1 cellular context compared by ENCODE assay signal in the genomic region with DNA sequence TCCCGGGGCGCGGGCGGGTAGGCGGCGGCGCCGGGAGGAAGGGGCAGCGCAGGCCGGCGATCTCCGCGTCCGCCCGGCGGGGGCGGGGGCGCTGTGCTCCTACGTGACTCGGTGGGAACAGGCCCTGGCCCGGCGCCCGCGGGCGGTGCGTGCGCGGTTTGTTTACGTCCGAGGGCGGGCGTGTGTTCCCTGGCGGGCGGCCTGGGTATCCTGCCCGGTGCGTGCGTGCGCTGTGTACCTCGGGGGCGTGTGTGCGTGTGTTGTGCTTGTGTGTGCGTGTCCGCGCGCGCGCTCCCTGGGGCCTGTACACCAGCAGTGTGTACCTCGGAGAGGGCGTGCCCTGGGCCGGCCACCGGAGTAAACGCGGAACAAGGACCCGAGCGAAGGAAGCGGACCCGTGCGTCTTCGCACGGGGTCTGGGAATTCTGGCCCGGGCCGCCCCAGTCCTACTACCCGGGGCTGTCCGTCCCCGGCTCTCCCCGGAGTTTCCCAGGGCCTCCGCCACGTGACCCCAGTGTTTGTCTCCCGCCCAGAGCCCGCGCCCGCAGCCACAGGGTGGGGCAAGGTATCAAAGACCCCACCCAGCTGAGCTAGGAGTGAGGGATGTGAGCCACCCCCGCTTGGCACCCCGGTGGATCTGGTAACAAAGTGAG.
A peak's percentile ranks its signal among the peaks of the same experiment; 100 is the strongest.
TF ChIP-seq lines count a peak whose summit lies in the region.

No MANE protein-coding gene starts in this region.

TF ChIP-seq in SK-N-SH, 30 proteins besides CTCF, POLR2A, EP300 and RAD21 (continued from another document):
- TF ChIP-seq GABPA (IDR thresholded peaks at IDR 0.05; ENCODE audit: low read depth) = no peak
- no peak for TF ChIP-seq FOXJ3 (CRISPR knock-in tag; IDR thresholded peaks at IDR 0.05)
- no peak for TF ChIP-seq SIN3A (IDR thresholded peaks at IDR 0.05; ENCODE audit: borderline replicate concordance, low read depth, low read length)
- TF ChIP-seq FOXM1 (IDR thresholded peaks at IDR 0.05; ENCODE audit: low read depth) = no peak
- peak; percentile 23; the same call in 1 of the 2 replicates for TF ChIP-seq MAX (IDR thresholded peaks at IDR 0.05; ENCODE audit: low read depth)
- no peak for TF ChIP-seq RCOR1 (IDR thresholded peaks at IDR 0.05; ENCODE audit: low read length)
- TF ChIP-seq, protein P1, sequence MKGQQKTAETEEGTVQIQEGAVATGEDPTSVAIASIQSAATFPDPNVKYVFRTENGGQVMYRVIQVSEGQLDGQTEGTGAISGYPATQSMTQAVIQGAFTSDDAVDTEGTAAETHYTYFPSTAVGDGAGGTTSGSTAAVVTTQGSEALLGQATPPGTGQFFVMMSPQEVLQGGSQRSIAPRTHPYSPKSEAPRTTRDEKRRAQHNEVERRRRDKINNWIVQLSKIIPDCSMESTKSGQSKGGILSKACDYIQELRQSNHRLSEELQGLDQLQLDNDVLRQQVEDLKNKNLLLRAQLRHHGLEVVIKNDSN (IDR thresholded peaks at IDR 0.05; ENCODE audit: borderline replicate concordance, low read depth) = peak; percentile 77
- no peak for TF ChIP-seq PBX3 (IDR thresholded peaks at IDR 0.05)
- no peak for TF ChIP-seq NRF1 (IDR thresholded peaks at IDR 0.05; ENCODE audit: low read depth, low read length)
- TF ChIP-seq, protein P2, sequence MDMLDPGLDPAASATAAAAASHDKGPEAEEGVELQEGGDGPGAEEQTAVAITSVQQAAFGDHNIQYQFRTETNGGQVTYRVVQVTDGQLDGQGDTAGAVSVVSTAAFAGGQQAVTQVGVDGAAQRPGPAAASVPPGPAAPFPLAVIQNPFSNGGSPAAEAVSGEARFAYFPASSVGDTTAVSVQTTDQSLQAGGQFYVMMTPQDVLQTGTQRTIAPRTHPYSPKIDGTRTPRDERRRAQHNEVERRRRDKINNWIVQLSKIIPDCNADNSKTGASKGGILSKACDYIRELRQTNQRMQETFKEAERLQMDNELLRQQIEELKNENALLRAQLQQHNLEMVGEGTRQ (IDR thresholded peaks at IDR 0.05; ENCODE audit: borderline replicate concordance, low read depth, low read length) = no peak
- TF ChIP-seq MEF2A (IDR thresholded peaks at IDR 0.05; ENCODE audit: borderline replicate concordance, low read depth) = no peak
